In genomic region chr9:126432659-126433058, GRCh38 we compare ENCODE assay signal across 30 cellular contexts.
"Had no signal": no experiment of that assay in that cellular context is flagged by ENCODE, and none has a peak within 500 bp of the region (broad histone marks: within the 10 kb centered on the region; RNA-seq: fewer than 3 reads in every experiment).

No MANE protein-coding gene starts in this region.

- H3K27me3 ChIP-seq: neutrophil, ovary, right lobe of liver, sigmoid colon, suprapubic skin, testis, tibial artery, transverse colon, upper lobe of right lung, uterus had no signal

- H3K9me3 Mint-ChIP-seq: naive thymus-derived CD8-positive, alpha-beta T cell; natural killer cell treated with Interleukin-12 subunit alpha and Interleukin-12 subunit beta and Interleukin-15 and Interleukin-18, amount 100 ng/mL, for 72 hours; nephron progenitor cell; neural crest cell; stimulated activated memory B cell treated with anti-CD40 and anti-IgM and Interleukin-4, amounts not matched to agents 10 μg/mL and 1 μg/mL and 100 μg/mL, for 72 hours; stimulated activated naive CD8-positive, alpha-beta T cell treated with anti-CD3 and anti-CD28 coated beads, Interleukin-15, amount 100 ng/mL, for 72 hours; type B pancreatic cell had no signal

- DNase-seq: naive thymus-derived CD8-positive, alpha-beta T cell; nephron progenitor cell; nucleus accumbens; ovary; psoas muscle; right cardiac atrium; sigmoid colon; small intestine; stimulated activated CD4-positive, alpha-beta T cell treated with anti-CD3 and anti-CD28 coated beads, Interleukin-15, amount 100 ng/mL, for 24 hours; stimulated activated CD4-positive, alpha-beta T cell treated with anti-CD3 and anti-CD28 coated beads, Interleukin-2, amount 100 ng/mL, for 24 hours; stimulated activated CD4-positive, alpha-beta T cell treated with anti-CD3 and anti-CD28 coated beads, Interleukin-2, amount 100 ng/mL, for 48 hours; stimulated activated CD4-positive, alpha-beta T cell treated with anti-CD3 and anti-CD28 coated beads, Interleukin-4, amount 100 ng/mL, for 24 hours; stimulated activated naive CD4-positive, alpha-beta T cell; stimulated activated naive CD8-positive, alpha-beta T cell treated with anti-CD3 and anti-CD28 coated beads, Interleukin-15, amount 100 ng/mL, for 72 hours; stimulated activated naive CD8-positive, alpha-beta T cell treated with anti-CD3 and anti-CD28 coated beads, Interleukin-15, Interleukin-2, amounts not matched to agents 100 U/mL and 50 U/mL, for 24 hours; substantia nigra; testis; transverse colon; upper lobe of right lung; uterus had no signal

- H3K4me3 Mint-ChIP-seq: naive thymus-derived CD8-positive, alpha-beta T cell; natural killer cell treated with Interleukin-12 subunit alpha and Interleukin-12 subunit beta and Interleukin-15 and Interleukin-18, amount 100 ng/mL, for 72 hours; nephron progenitor cell; neural crest cell; stimulated activated memory B cell treated with anti-CD40 and anti-IgM and Interleukin-4, amounts not matched to agents 10 μg/mL and 1 μg/mL and 100 μg/mL, for 72 hours; stimulated activated naive CD8-positive, alpha-beta T cell treated with anti-CD3 and anti-CD28 coated beads, Interleukin-15, amount 100 ng/mL, for 72 hours; type B pancreatic cell had no signal

- H3K27me3 Mint-ChIP-seq: naive thymus-derived CD8-positive, alpha-beta T cell; stimulated activated memory B cell treated with anti-CD40 and anti-IgM and Interleukin-4, amounts not matched to agents 10 μg/mL and 1 μg/mL and 100 μg/mL, for 72 hours; stimulated activated naive CD8-positive, alpha-beta T cell treated with anti-CD3 and anti-CD28 coated beads, Interleukin-15, amount 100 ng/mL, for 72 hours; type B pancreatic cell had no signal

- H3K27ac Mint-ChIP-seq: natural killer cell treated with Interleukin-12 subunit alpha and Interleukin-12 subunit beta and Interleukin-15 and Interleukin-18, amount 100 ng/mL, for 72 hours; nephron progenitor cell; progenitor cell of endocrine pancreas; stimulated activated memory B cell treated with anti-CD40 and anti-IgM and Interleukin-4, amounts not matched to agents 10 μg/mL and 1 μg/mL and 100 μg/mL, for 72 hours; type B pancreatic cell had no signal

- H3K36me3 ChIP-seq: neutrophil, ovary, transverse colon, uterus had no signal

- H3K9me3 ChIP-seq: neutrophil, ovary, psoas muscle, right lobe of liver, sigmoid colon, suprapubic skin, testis, tibial artery, transverse colon, upper lobe of right lung, uterus had no signal

- H3K9ac ChIP-seq: parathyroid adenoma had no signal

- H3K27ac ChIP-seq: ovary, parathyroid adenoma, psoas muscle, right lobe of liver, sigmoid colon, suprapubic skin, testis, tibial artery, transverse colon, upper lobe of right lung, uterus had no signal

- H3K4me1 ChIP-seq: parathyroid adenoma, psoas muscle, right lobe of liver, testis, tibial artery, transverse colon, uterus had no signal

- H3K36me3 Mint-ChIP-seq: natural killer cell treated with Interleukin-12 subunit alpha and Interleukin-12 subunit beta and Interleukin-15 and Interleukin-18, amount 100 ng/mL, for 72 hours; stimulated activated memory B cell treated with anti-CD40 and anti-IgM and Interleukin-4, amounts not matched to agents 10 μg/mL and 1 μg/mL and 100 μg/mL, for 72 hours had no signal

- ATAC-seq: naive thymus-derived CD8-positive, alpha-beta T cell; natural killer cell treated with Interleukin-12 subunit alpha and Interleukin-12 subunit beta and Interleukin-15 and Interleukin-18, amount 100 ng/mL, for 72 hours; psoas muscle; right cardiac atrium; right lobe of liver; stimulated activated memory B cell treated with anti-CD40 and anti-IgM and Interleukin-4, amounts not matched to agents 10 μg/mL and 1 μg/mL and 100 μg/mL, for 72 hours; stimulated activated naive CD8-positive, alpha-beta T cell treated with anti-CD3 and anti-CD28 coated beads, Interleukin-15, amount 100 ng/mL, for 72 hours; stimulated activated naive CD8-positive, alpha-beta T cell treated with anti-CD3 and anti-CD28 coated beads, Interleukin-15, Interleukin-2, amounts not matched to agents 100 U/mL and 50 U/mL, for 24 hours; upper lobe of right lung had no signal

- H3K4me3 ChIP-seq: ovary, psoas muscle, right lobe of liver, sigmoid colon, suprapubic skin, testis, tibial artery, transverse colon, upper lobe of right lung, uterus had no signal

- H2AFZ ChIP-seq: parathyroid adenoma had no signal
